ENCODE assay signal across 21 cellular contexts in the genomic region with DNA sequence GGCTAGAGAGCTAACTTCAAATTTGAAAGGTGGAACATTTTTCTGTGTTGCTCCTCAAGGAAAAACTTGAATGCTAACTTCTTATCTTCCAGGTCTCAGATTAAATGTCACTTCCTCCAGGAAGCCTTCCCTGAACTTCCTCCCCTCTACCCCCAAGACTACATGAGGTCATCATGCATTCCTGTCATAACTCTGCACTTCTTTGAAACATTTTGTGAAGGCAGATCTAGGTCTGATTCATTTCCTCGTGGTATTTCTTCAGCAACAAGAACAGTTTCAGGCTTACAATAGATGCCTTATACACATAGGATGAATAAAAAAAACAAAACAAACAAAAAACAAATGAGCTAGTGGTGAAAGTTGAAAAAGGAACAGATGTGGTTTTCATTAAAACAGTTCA.
"Had no signal": no experiment of that assay in that cellular context is flagged by ENCODE, and none has a peak within 500 bp of the region (broad histone marks: within the 10 kb centered on the region; RNA-seq: fewer than 3 reads in every experiment).

No MANE protein-coding gene starts in this region.

- H3K36me3 ChIP-seq: cardiac muscle cell, right lobe of liver, thoracic aorta, uterus had no signal

- DNase-seq: activated CD4-positive, alpha-beta T cell treated with anti-CD3 and anti-CD28 coated beads for 4 hours; activated CD4-positive, alpha-beta T cell treated with anti-CD3 and anti-CD28 coated beads, Interleukin-2, amount 50 U/mL, for 4 hours; activated naive CD4-positive, alpha-beta T cell; activated T-cell treated with anti-CD3 and anti-CD28 coated beads for 4 hours; activated T-cell treated with anti-CD3 and anti-CD28 coated beads, Interleukin-2, amount 50 U/mL, for 72 hours; cortex of kidney; foreskin fibroblast; islet precursor cell; left colon; natural killer cell; right lobe of liver; stimulated activated CD4-positive, alpha-beta T cell treated with anti-CD3 and anti-CD28 coated beads, Interleukin-2, amount 100 ng/mL, for 48 hours; stimulated activated naive CD4-positive, alpha-beta T cell treated with Interleukin-2 at 50 U/mL for 16 hours; trophoblast cell; uterus had no signal

- H3K4me3 Mint-ChIP-seq: activated T-cell treated with anti-CD3 and anti-CD28 coated beads, Interleukin-2, amount 50 U/mL, for 72 hours; memory B cell; natural killer cell had no signal

- H3K4me3 ChIP-seq: cardiac muscle cell, hepatocyte, right lobe of liver, thoracic aorta, uterus had no signal

- H3K27ac Mint-ChIP-seq: activated naive CD4-positive, alpha-beta T cell treated with anti-CD3 and anti-CD28 coated beads, Interleukin-2, amount 50 U/mL, for 72 hours; activated T-cell treated with anti-CD3 and anti-CD28 coated beads, Interleukin-2, amount 50 U/mL, for 72 hours; memory B cell; natural killer cell had no signal

- H3K27me3 ChIP-seq: cardiac muscle cell, hepatocyte, right lobe of liver, uterus had no signal

- H3K27ac ChIP-seq: cardiac muscle cell, hepatocyte, right lobe of liver, thoracic aorta, uterus, VCaP had no signal

- H3K4me1 Mint-ChIP-seq: memory B cell, natural killer cell had no signal

- H3K4me1 ChIP-seq: right lobe of liver, uterus had no signal

- H3K36me3 Mint-ChIP-seq: activated naive CD4-positive, alpha-beta T cell treated with anti-CD3 and anti-CD28 coated beads, Interleukin-2, amount 50 U/mL, for 72 hours; memory B cell; natural killer cell had no signal

- H3K9me3 ChIP-seq: right lobe of liver, thoracic aorta, uterus had no signal
